In genomic region chr6:17957488-17957887, GRCh38 we compare ENCODE assay signal across 14 cellular contexts. TPM values are rescaled to one million over a fixed set of nuclear protein-coding genes. Genes with fewer than 3 reads are reported as not detected.
A peak's percentile ranks its signal among the peaks of the same experiment; 100 is the strongest.
DNase-seq lines count a peak whose midpoint lies in the region; ATAC-seq and TF ChIP-seq lines count a peak whose summit lies in the region.
"Had no signal": no experiment of that assay in that cellular context is flagged by ENCODE, and none has a peak within 500 bp of the region (broad histone marks: within the 10 kb centered on the region; RNA-seq: fewer than 3 reads in every experiment).

No MANE protein-coding gene starts in this region.

- DNase-seq in CD14-positive monocyte (ENCODE audit: low spot score), result no peak
- peak in 55 of 76 experiments; percentile 16 to 74 (median 38) for DNase-seq in HUDEP-2 (lab: John Stamatoyannopoulos, UW; ENCODE audit: unreplicated experiment in 76 of 76)
- no peak for DNase-seq in left ventricle myocardium superior
- DNase-seq in GM10266 (ENCODE audit: extremely low spot score), result no peak
- no peak for DNase-seq in NCI-H1930 (lab: John Stamatoyannopoulos, UW)
- DNase-seq in NCI-H748 (lab: John Stamatoyannopoulos, UW; ENCODE audit: unreplicated experiment), result no peak
- DNase-seq: activated T-cell treated with anti-CD3 and anti-CD28 coated beads for 4 hours; effector CD4-positive, alpha-beta T cell; NCI-H2029 treated with DMSO at 0.1 percent for 48 hours; right lobe of liver had no signal

- H3K4me1 Mint-ChIP-seq in CD14-positive monocyte, result peaks cover 5% of the 10 kb centered on the region
- H3K4me1 Mint-ChIP-seq: T-cell had no signal

- H3K27me3 Mint-ChIP-seq in CD14-positive monocyte (ENCODE audit: low read depth in 3 of 3), result peaks cover 0 to 2% (median 0%) of the 10 kb centered on the region in 3 donors

- H3K36me3 Mint-ChIP-seq in CD14-positive monocyte, result peaks cover 14 to 25% of the 10 kb centered on the region in 2 donors
- H3K36me3 Mint-ChIP-seq: T-cell had no signal

- TF ChIP-seq CTCF in CD14-positive monocyte (IDR thresholded peaks at IDR 0.05) (no peak), GM10266 (IDR thresholded peaks at IDR 0.05; ENCODE audit: control insufficient read depth, insufficient read depth, low read depth, missing control alignments) (no peak)

- peak overlapping the region in 5 of 7 donors; percentile 2 to 74 (median 20) for H3K27ac Mint-ChIP-seq in CD14-positive monocyte
- H3K27ac Mint-ChIP-seq: stimulated activated naive CD8-positive, alpha-beta T cell treated with anti-CD3 and anti-CD28 coated beads, Interleukin-15, Interleukin-2, amounts not matched to agents 100 ng/mL and 50 ng/mL, for 24 hours; T-cell had no signal

- no peak overlapping the region for H3K4me3 Mint-ChIP-seq in CD14-positive monocyte
- H3K4me3 Mint-ChIP-seq: stimulated activated naive CD8-positive, alpha-beta T cell treated with anti-CD3 and anti-CD28 coated beads, Interleukin-15, Interleukin-2, amounts not matched to agents 100 ng/mL and 50 ng/mL, for 24 hours; T-cell had no signal

- ATAC-seq in GM21526 (IDR thresholded peaks at IDR 0.05; ENCODE audit: low FRiP score, unreplicated experiment) (peak; percentile 79), left ventricle myocardium superior (peak; percentile 23), GM18519 (IDR thresholded peaks at IDR 0.05; ENCODE audit: low FRiP score, unreplicated experiment) (no peak)
- ATAC-seq: right lobe of liver, T-cell had no signal

- intact Hi-C loops in CD14-positive monocyte (cut with micrococcal nuclease) (no loop called here), left ventricle myocardium superior (cut with micrococcal nuclease) (no loop called here)

- H3K9me3 Mint-ChIP-seq in CD14-positive monocyte, result peaks cover 0 to 2% (median 0%) of the 10 kb centered on the region in 7 donors
- H3K9me3 Mint-ChIP-seq: stimulated activated naive CD8-positive, alpha-beta T cell treated with anti-CD3 and anti-CD28 coated beads, Interleukin-15, Interleukin-2, amounts not matched to agents 100 ng/mL and 50 ng/mL, for 24 hours; T-cell had no signal

RNA-seq across cellular contexts. Expression of gene KIF13A, which starts 29.9 kb away (rescaled TPM):
- polyA plus RNA-seq in CD14-positive monocyte, result 1 to 10 TPM; 2.9 to 6.0 TPM
- total RNA-seq in left ventricle myocardium superior, result 59.5 TPM

Comparison
In these comparisons a context has a peak if more than half of its experiments do, and no peak if none do; other contexts are left out.
1. DNase-seq: peak in HUDEP-2 (55 of 76); none in CD14-positive monocyte (single experiment), left ventricle myocardium superior (single experiment), GM10266 (single experiment), NCI-H1930 (0 of 2) and NCI-H748 (single experiment).